In genomic region chr11:46117842-46118241, GRCh38 we compare ENCODE assay signal across 10 cellular contexts. TPM values are rescaled to one million over a fixed set of nuclear protein-coding genes. Genes with fewer than 3 reads are reported as not detected.
DNase-seq lines count a peak whose midpoint lies in the region; FAIRE-seq and TF ChIP-seq lines count a peak whose summit lies in the region.
"Had no signal": no experiment of that assay in that cellular context is flagged by ENCODE, and none has a peak within 500 bp of the region (broad histone marks: within the 10 kb centered on the region; RNA-seq: fewer than 3 reads in every experiment).

No MANE protein-coding gene starts in this region.

- H3K27me3 ChIP-seq in adipocyte (replicated peaks; ENCODE audit: control insufficient read depth, insufficient read depth, low read length), result no peaks in the 10 kb centered on the region

- FAIRE-seq in D721Med (lab: Jason Lieb, UNC), result peak; percentile 6

- H3K9me3 ChIP-seq in adipocyte (ENCODE audit: control insufficient read depth, low read length), result no peaks in the 10 kb centered on the region

- TF ChIP-seq CTCF in D721Med (IDR thresholded peaks at IDR 0.05; ENCODE audit: insufficient read depth, missing control alignments) (peak; percentile 38), nephron (IDR thresholded peaks at IDR 0.05; ENCODE audit: unreplicated experiment in 3 of 3) (peak in 2 of 3 experiments; percentile 10 to 27)

- peak overlapping the region; percentile 95 to 98 (median 96) for H3K4me3 Mint-ChIP-seq in IgD-negative memory B cell
- peak overlapping the region; percentile 97 to 98 (median 97) for H3K4me3 Mint-ChIP-seq in nephron

- peaks cover 32% of the 10 kb centered on the region for H3K4me1 ChIP-seq in adipocyte (ENCODE audit: control insufficient read depth, insufficient read depth, low read length)

- peak overlapping the region; percentile 93 for H3K9ac ChIP-seq in adipocyte (ENCODE audit: low read length)

- peak overlapping the region; percentile 99 for H3K4me3 ChIP-seq in adipocyte (ENCODE audit: low read length)

- H3K36me3 ChIP-seq in adipocyte (ENCODE audit: control insufficient read depth, insufficient read depth, low read length, severe bottlenecking), result no peaks in the 10 kb centered on the region

- H3K27ac Mint-ChIP-seq in IgD-negative memory B cell (peak overlapping the region; percentile 98 to 100 (median 99)), nephron (peak overlapping the region; percentile 93 to 99 (median 96))

- DNase-seq in D721Med (ENCODE audit: insufficient read length, low spot score) (no peak), adipocyte (ENCODE audit: low read depth) (no peak), NCI-H1694 (lab: John Stamatoyannopoulos, UW) (no peak), NCI-H1436 treated with DMSO at 0.1 percent for 48 hours (lab: John Stamatoyannopoulos, UW) (no peak), glomerular visceral epithelial cell (ENCODE audit: extremely low spot score) (no peak), foreskin melanocyte (no peak)
- DNase-seq: anterior cingulate cortex, NCI-H446 had no signal

- H3K9me3 Mint-ChIP-seq in IgD-negative memory B cell (peaks cover 0 to 1% (median 0%) of the 10 kb centered on the region in 3 donors), nephron (no peaks in the 10 kb centered on the region)

- H3K4me1 Mint-ChIP-seq in IgD-negative memory B cell, result peaks cover 42 to 55% (median 48%) of the 10 kb centered on the region in 3 donors
- H3K4me1 Mint-ChIP-seq in nephron, result peaks cover 60% of the 10 kb centered on the region

- H3K27me3 Mint-ChIP-seq in IgD-negative memory B cell (no peaks in the 10 kb centered on the region), nephron (ENCODE audit: low read depth) (no peaks in the 10 kb centered on the region)

- H3K36me3 Mint-ChIP-seq in IgD-negative memory B cell (no peaks in the 10 kb centered on the region), nephron (ENCODE audit: low read depth) (no peaks in the 10 kb centered on the region)

RNA-seq across cellular contexts. Expression of gene PHF21A, which starts 3.4 kb away (rescaled TPM):
- polyA plus RNA-seq in IgD-negative memory B cell, result 17.2 TPM
